ENCODE assay signal across 2 cellular contexts in the genomic region with DNA sequence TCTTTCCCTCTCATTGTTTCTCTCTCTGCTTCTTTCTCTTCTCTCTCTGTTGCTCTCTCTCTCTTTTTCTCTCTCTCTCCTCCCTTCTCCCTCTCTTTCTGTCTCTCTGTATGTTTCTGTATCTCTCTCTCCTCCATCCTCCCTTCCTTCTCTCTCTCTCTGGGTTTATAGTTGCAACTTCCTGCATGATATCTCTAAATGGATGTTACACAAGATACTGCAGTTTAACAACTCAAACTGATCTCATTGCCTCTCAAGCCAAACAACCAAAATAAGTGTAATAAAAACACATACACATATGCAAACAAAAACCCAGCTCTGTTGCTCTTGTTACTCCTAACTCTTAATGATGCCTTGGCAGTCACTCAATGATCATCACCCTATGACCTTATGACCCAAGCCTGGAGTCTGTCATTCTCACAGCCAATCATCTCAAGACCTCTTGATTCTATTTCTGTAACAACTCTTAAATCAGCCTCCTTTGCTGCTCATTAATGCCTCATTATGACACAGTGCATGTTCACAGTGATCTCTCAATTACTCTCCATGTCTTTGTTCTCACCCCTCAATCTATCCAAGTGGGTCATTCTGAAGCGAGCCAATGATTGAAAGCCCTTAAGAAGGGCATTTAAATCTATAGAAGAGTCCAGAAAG.
A peak's percentile ranks its signal among the peaks of the same experiment; 100 is the strongest.
TF ChIP-seq lines count a peak whose summit lies in the region.

No MANE protein-coding gene starts in this region.

TF ChIP-seq in liver, 16 proteins besides CTCF, POLR2A, EP300 and RAD21:
- TF ChIP-seq NR2F2 (IDR thresholded peaks at IDR 0.05) (peak; percentile 96), YY1 (IDR thresholded peaks at IDR 0.05) (no peak)

TF ChIP-seq in HepG2, 621 proteins besides CTCF, POLR2A, EP300 and RAD21:
- TF ChIP-seq, protein P1, sequence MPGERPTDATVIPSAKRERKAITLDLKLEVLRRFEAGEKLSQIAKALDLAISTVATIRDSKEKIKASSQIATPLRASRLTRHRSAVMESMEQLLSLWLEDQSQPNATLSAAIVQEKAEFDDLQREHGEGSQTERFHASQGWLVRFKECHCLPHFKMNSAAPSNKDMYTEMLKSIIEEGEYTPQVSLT (CRISPR knock-in tag; IDR thresholded peaks at IDR 0.05; ENCODE audit: borderline replicate concordance, low read depth), result no peak
- TF ChIP-seq ZBTB38 (CRISPR knock-in tag; IDR thresholded peaks at IDR 0.05) (no peak), ZNF235 (CRISPR knock-in tag; IDR thresholded peaks at IDR 0.05; ENCODE audit: borderline replicate concordance) (no peak), RELA (CRISPR knock-in tag; IDR thresholded peaks at IDR 0.05) (no peak), NR2C2 (CRISPR knock-in tag; IDR thresholded peaks at IDR 0.05; ENCODE audit: borderline replicate concordance) (no peak)
- TF ChIP-seq, protein P2, sequence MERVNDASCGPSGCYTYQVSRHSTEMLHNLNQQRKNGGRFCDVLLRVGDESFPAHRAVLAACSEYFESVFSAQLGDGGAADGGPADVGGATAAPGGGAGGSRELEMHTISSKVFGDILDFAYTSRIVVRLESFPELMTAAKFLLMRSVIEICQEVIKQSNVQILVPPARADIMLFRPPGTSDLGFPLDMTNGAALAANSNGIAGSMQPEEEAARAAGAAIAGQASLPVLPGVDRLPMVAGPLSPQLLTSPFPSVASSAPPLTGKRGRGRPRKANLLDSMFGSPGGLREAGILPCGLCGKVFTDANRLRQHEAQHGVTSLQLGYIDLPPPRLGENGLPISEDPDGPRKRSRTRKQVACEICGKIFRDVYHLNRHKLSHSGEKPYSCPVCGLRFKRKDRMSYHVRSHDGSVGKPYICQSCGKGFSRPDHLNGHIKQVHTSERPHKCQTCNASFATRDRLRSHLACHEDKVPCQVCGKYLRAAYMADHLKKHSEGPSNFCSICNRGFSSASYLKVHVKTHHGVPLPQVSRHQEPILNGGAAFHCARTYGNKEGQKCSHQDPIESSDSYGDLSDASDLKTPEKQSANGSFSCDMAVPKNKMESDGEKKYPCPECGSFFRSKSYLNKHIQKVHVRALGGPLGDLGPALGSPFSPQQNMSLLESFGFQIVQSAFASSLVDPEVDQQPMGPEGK (CRISPR knock-in tag; IDR thresholded peaks at IDR 0.05), result no peak
TF ChIP-seq in HepG2: peak in this region for 0.
